In genomic region chr2:96321230-96322103, GRCh38 we compare ENCODE assay signal across 1 cellular context.
A peak's percentile ranks its signal among the peaks of the same experiment; 100 is the strongest.
TF ChIP-seq lines count a peak whose summit lies in the region.

No MANE protein-coding gene starts in this region.

TF ChIP-seq in HEK293, 187 proteins besides CTCF, POLR2A, EP300 and RAD21 (continued from another document):
- TF ChIP-seq ZFP3 (tag by site-specific recombination; IDR thresholded peaks at IDR 0.05; ENCODE audit: low read depth) (no peak), MEIS1 (CRISPR knock-in tag; IDR thresholded peaks at IDR 0.05; ENCODE audit: borderline replicate concordance) (no peak), ZNF639 (tag by site-specific recombination; IDR thresholded peaks at IDR 0.05) (no peak), KLF9 (tag by site-specific recombination; IDR thresholded peaks at IDR 0.05; ENCODE audit: low read depth) (peak; percentile 51), ZIC2 (tag by site-specific recombination; IDR thresholded peaks at IDR 0.05) (peak; percentile 80), ZNF335 (tag by site-specific recombination; conservative IDR thresholded peaks at IDR 0.05) (peak; percentile 93), ZNF114 (tag by site-specific recombination; IDR thresholded peaks at IDR 0.05) (no peak), ZNF76 (tag by site-specific recombination; IDR thresholded peaks at IDR 0.05; ENCODE audit: borderline replicate concordance, low read depth) (peak; percentile 62), ZNF398 (tag by site-specific recombination; IDR thresholded peaks at IDR 0.05) (peak; percentile 88), SP2 (tag by site-specific recombination; IDR thresholded peaks at IDR 0.05) (peak; percentile 82), HIC1 (tag by site-specific recombination; IDR thresholded peaks at IDR 0.05) (peak; percentile 72), KLF8 (tag by site-specific recombination; IDR thresholded peaks at IDR 0.05) (peak; percentile 35; the same call in 1 of the 2 replicates), ZNF274 (IDR thresholded peaks at IDR 0.05; ENCODE audit: low read length) (no peak), ZNF274 (tag by site-specific recombination; IDR thresholded peaks at IDR 0.05; ENCODE audit: borderline replicate concordance) (no peak), ZFHX2 (tag by site-specific recombination; conservative IDR thresholded peaks at IDR 0.05) (peak; percentile 88), ZNF701 (tag by site-specific recombination; IDR thresholded peaks at IDR 0.05) (no peak), ZNF830 (tag by site-specific recombination; IDR thresholded peaks at IDR 0.05; ENCODE audit: low read depth) (no peak), ZBTB48 (tag by site-specific recombination; IDR thresholded peaks at IDR 0.05) (peak; percentile 69; the same call in 1 of the 2 replicates), ZNF416 (tag by site-specific recombination; IDR thresholded peaks at IDR 0.05) (no peak), ZBTB11 (tag by site-specific recombination; conservative IDR thresholded peaks at IDR 0.05; ENCODE audit: low read depth) (peak; percentile 74), ZFP37 (tag by site-specific recombination; IDR thresholded peaks at IDR 0.05) (0 out of 2 replicates have a peak, but pooled peaks have one; percentile 42), PATZ1 (tag by site-specific recombination; IDR thresholded peaks at IDR 0.05) (peak; percentile 74), PRDM1 (tag by site-specific recombination; IDR thresholded peaks at IDR 0.05) (0 out of 2 replicates have a peak, but pooled peaks have one; percentile 4), ZNF571 (tag by site-specific recombination; IDR thresholded peaks at IDR 0.05) (no peak), GLIS1 (tag by site-specific recombination; IDR thresholded peaks at IDR 0.05) (peak; percentile 62), SP3 (tag by site-specific recombination; IDR thresholded peaks at IDR 0.05) (peak; percentile 74), ZNF600 (tag by site-specific recombination; IDR thresholded peaks at IDR 0.05) (0 out of 2 replicates have a peak, but pooled peaks have one; percentile 9), ZNF366 (tag by site-specific recombination; conservative IDR thresholded peaks at IDR 0.05) (0 out of 2 replicates have a peak, but pooled peaks have one; percentile 16), ZNF658 (tag by site-specific recombination; IDR thresholded peaks at IDR 0.05) (no peak), KLF16 (tag by site-specific recombination; IDR thresholded peaks at IDR 0.05) (peak; percentile 50; the same call in 1 of the 2 replicates), ZFP69B (tag by site-specific recombination; IDR thresholded peaks at IDR 0.05) (peak; percentile 77), GLIS2 (tag by site-specific recombination; IDR thresholded peaks at IDR 0.05) (peak; percentile 91), ZBTB8A (tag by site-specific recombination; IDR thresholded peaks at IDR 0.05) (peak; percentile 95), ZNF621 (tag by site-specific recombination; IDR thresholded peaks at IDR 0.05) (no peak), ZNF324 (tag by site-specific recombination; IDR thresholded peaks at IDR 0.05) (no peak), ZBTB26 (tag by site-specific recombination; optimal IDR thresholded peaks at IDR 0.05) (peak; percentile 98), ZSCAN18 (tag by site-specific recombination; IDR thresholded peaks at IDR 0.05) (no peak), EGR2 (tag by site-specific recombination; IDR thresholded peaks at IDR 0.05; ENCODE audit: low read depth) (peak; percentile 90)
